In genomic region chr14:66371776-66372175, GRCh38 we compare ENCODE assay signal across 35 cellular contexts.
DNase-seq lines count a peak whose midpoint lies in the region; ATAC-seq, FAIRE-seq and TF ChIP-seq lines count a peak whose summit lies in the region.
"Had no signal": no experiment of that assay in that cellular context is flagged by ENCODE, and none has a peak within 500 bp of the region (broad histone marks: within the 10 kb centered on the region; RNA-seq: fewer than 3 reads in every experiment).

No MANE protein-coding gene starts in this region.

- H3K36me3 ChIP-seq in esophagus muscularis mucosa = no peaks in the 10 kb centered on the region
- H3K36me3 ChIP-seq: BE2C; BLaER1; BLaER1 treated with 17β-estradiol and CSF1 and Interleukin-3, amounts not matched to agents 10 nM and 100 nM had no signal

- WGBS in esophagus muscularis mucosa = 52% methylated on average over 2 of the region's 2 CpGs

- TF ChIP-seq CTCF in esophagus muscularis mucosa (IDR thresholded peaks at IDR 0.05) = no peak

- no peak for TF ChIP-seq POLR2A in esophagus muscularis mucosa (IDR thresholded peaks at IDR 0.05; ENCODE audit: low read depth)

- no peaks in the 10 kb centered on the region for H3K27me3 Mint-ChIP-seq in activated naive CD4-positive, alpha-beta T cell treated with anti-CD3 and anti-CD28 coated beads for 36 hours (ENCODE audit: low read depth)
- H3K27me3 Mint-ChIP-seq: B cell; CD4-positive, alpha-beta memory T cell; CD4-positive, alpha-beta T cell; CD4-positive, CD25-positive, alpha-beta regulatory T cell; CD8-positive, alpha-beta memory T cell had no signal

- H3K36me3 Mint-ChIP-seq in activated naive CD4-positive, alpha-beta T cell treated with anti-CD3 and anti-CD28 coated beads for 36 hours (ENCODE audit: low read depth) = no peaks in the 10 kb centered on the region
- H3K36me3 Mint-ChIP-seq: CD14-positive monocyte; CD4-positive, CD25-positive, alpha-beta regulatory T cell; CD8-positive, alpha-beta memory T cell; CD8-positive, alpha-beta T cell had no signal

- no peak overlapping the region for H3K4me3 ChIP-seq in esophagus muscularis mucosa
- H3K4me3 ChIP-seq: A549; BLaER1; BLaER1 treated with 17β-estradiol and CSF1 and Interleukin-3, amounts not matched to agents 10 nM and 100 nM had no signal

- CTCF ChIA-PET in activated naive CD4-positive, alpha-beta T cell treated with anti-CD3 and anti-CD28 coated beads for 36 hours (lab: Charles Lee) = no interaction called here

- H3K4me1 ChIP-seq in esophagus muscularis mucosa = no peaks in the 10 kb centered on the region
- H3K4me1 ChIP-seq: A549; BE2C; BLaER1; BLaER1 treated with 17β-estradiol and CSF1 and Interleukin-3, amounts not matched to agents 10 nM and 100 nM; Caco-2 had no signal

- no peak for DNase-seq in HTR-8/SVneo (ENCODE audit: insufficient read length, low spot score)
- DNase-seq in esophagus muscularis mucosa (ENCODE audit: extremely low spot score) = peak; percentile 90
- DNase-seq in urothelium cell line (ENCODE audit: low spot score) = no peak
- no peak for DNase-seq in NCI-H2029 treated with DMSO at 0.1 percent for 48 hours (lab: John Stamatoyannopoulos, UW)
- DNase-seq in activated naive CD4-positive, alpha-beta T cell treated with anti-CD3 and anti-CD28 coated beads for 36 hours = no peak
- DNase-seq: 8988T; ACHN; AML-193; BE2C; C1 segment of cervical spinal cord; Caco-2; Calu3; CD4-positive, alpha-beta memory T cell; CD4-positive, alpha-beta T cell; CD4-positive, CD25-positive, alpha-beta regulatory T cell; CD8-positive, alpha-beta memory T cell; CD8-positive, alpha-beta T cell; COR-L47; DMS 273 treated with DMSO at 0.1 percent for 48 hours; DMS153; DMS53; DMS79; DMS79 treated with DMSO at 0.1 percent for 48 hours; DND-41; EL had no signal

- intact Hi-C loops in esophagus muscularis mucosa (cut with DNase I) = no loop called here
- intact Hi-C loops in activated naive CD4-positive, alpha-beta T cell treated with anti-CD3 and anti-CD28 coated beads for 36 hours (cut with micrococcal nuclease) = no loop called here

- H3K9me3 Mint-ChIP-seq in activated naive CD4-positive, alpha-beta T cell treated with anti-CD3 and anti-CD28 coated beads for 36 hours = no peaks in the 10 kb centered on the region
- H3K9me3 Mint-ChIP-seq: CD4-positive, alpha-beta memory T cell; CD4-positive, alpha-beta T cell; CD4-positive, CD25-positive, alpha-beta regulatory T cell; CD8-positive, alpha-beta memory T cell; CD8-positive, alpha-beta T cell had no signal

- no peak overlapping the region for H3K27ac Mint-ChIP-seq in activated naive CD4-positive, alpha-beta T cell treated with anti-CD3 and anti-CD28 coated beads for 36 hours
- H3K27ac Mint-ChIP-seq: B cell; CD14-positive monocyte; CD4-positive, alpha-beta memory T cell; CD4-positive, alpha-beta T cell; CD4-positive, CD25-positive, alpha-beta regulatory T cell; CD8-positive, alpha-beta memory T cell; CD8-positive, alpha-beta T cell had no signal

- FAIRE-seq in HTR-8/SVneo (lab: Jason Lieb, UNC) = peak; percentile 89
- FAIRE-seq in urothelium cell line (lab: Jason Lieb, UNC) = peak; percentile 63
- FAIRE-seq: A204.1, A549, D721Med had no signal

- no peak overlapping the region for H3K27ac ChIP-seq in esophagus muscularis mucosa (replicated peaks in 1 of 4)
- H3K27ac ChIP-seq: 22Rv1; A549; BLaER1; BLaER1 treated with 17β-estradiol and CSF1 and Interleukin-3, amounts not matched to agents 10 nM and 100 nM; C4-2B had no signal

- H3K4me1 Mint-ChIP-seq in activated naive CD4-positive, alpha-beta T cell treated with anti-CD3 and anti-CD28 coated beads for 36 hours (ENCODE audit: low read depth) = no peaks in the 10 kb centered on the region
- H3K4me1 Mint-ChIP-seq: B cell; CD14-positive monocyte; CD4-positive, alpha-beta memory T cell; CD4-positive, CD25-positive, alpha-beta regulatory T cell; CD8-positive, alpha-beta memory T cell had no signal

- H3K9me3 ChIP-seq in esophagus muscularis mucosa = no peaks in the 10 kb centered on the region
- H3K9me3 ChIP-seq: A549; BE2C; BLaER1; BLaER1 treated with 17β-estradiol and CSF1 and Interleukin-3, amounts not matched to agents 10 nM and 100 nM; Caco-2 had no signal

- TF ChIP-seq EP300 in esophagus muscularis mucosa (IDR thresholded peaks at IDR 0.05) = no peak

- no peak overlapping the region for H3K4me3 Mint-ChIP-seq in activated naive CD4-positive, alpha-beta T cell treated with anti-CD3 and anti-CD28 coated beads for 36 hours
- H3K4me3 Mint-ChIP-seq: B cell; CD14-positive monocyte; CD4-positive, alpha-beta memory T cell; CD4-positive, alpha-beta T cell; CD4-positive, CD25-positive, alpha-beta regulatory T cell; CD8-positive, alpha-beta memory T cell; CD8-positive, alpha-beta T cell had no signal

- no peak for ATAC-seq in HG03439 (IDR thresholded peaks at IDR 0.05; ENCODE audit: unreplicated experiment)
- ATAC-seq: A549; CD8-positive, alpha-beta T cell had no signal

- H3K27me3 ChIP-seq in esophagus muscularis mucosa = no peaks in the 10 kb centered on the region
- H3K27me3 ChIP-seq: BE2C; BLaER1; BLaER1 treated with 17β-estradiol and CSF1 and Interleukin-3, amounts not matched to agents 10 nM and 100 nM had no signal
